In the genomic region with DNA sequence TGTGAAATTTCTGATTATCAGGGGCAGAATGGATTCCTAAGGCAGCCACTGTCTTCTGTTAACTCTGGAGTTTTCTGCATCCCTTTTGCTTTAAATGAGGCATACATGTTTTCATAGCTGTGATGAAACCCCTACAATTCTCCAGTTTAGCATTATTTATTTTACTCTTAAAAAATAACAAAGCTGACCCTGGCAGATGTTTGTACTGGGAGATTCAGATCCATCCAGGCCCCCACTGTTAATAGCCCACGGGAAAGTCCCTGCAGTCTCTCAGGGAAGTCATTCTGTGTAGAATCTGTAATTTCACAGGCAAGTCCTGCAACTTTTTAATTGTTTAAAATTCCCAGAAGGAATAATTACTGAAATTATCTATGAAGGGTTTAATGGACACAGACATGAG, we compare ENCODE assay signal across 11 cellular contexts. TPM values are rescaled to one million over a fixed set of nuclear protein-coding genes. Genes with fewer than 3 reads are reported as not detected.
A peak's percentile ranks its signal among the peaks of the same experiment; 100 is the strongest.
DNase-seq lines count a peak whose midpoint lies in the region; ATAC-seq, FAIRE-seq and TF ChIP-seq lines count a peak whose summit lies in the region.
"Had no signal": no experiment of that assay in that cellular context is flagged by ENCODE, and none has a peak within 500 bp of the region (broad histone marks: within the 10 kb centered on the region; RNA-seq: fewer than 3 reads in every experiment).

No MANE protein-coding gene starts in this region.

- POLR2A ChIA-PET in IMR-90 (lab: Charles Lee; ENCODE audit: unreplicated experiment) = no interaction called here

- H3K18ac ChIP-seq in IMR-90 (ENCODE audit: low read depth, low read length) = peak overlapping the region; percentile 74; the same call in 1 of the 2 replicates

- no TSS peak for BruUV-seq in IMR-90 (replicated peaks; lab: Mats Ljungman, UMichigan)

- peak; percentile 83 for ATAC-seq in IMR-90 (ENCODE audit: low read depth)
- ATAC-seq in lower lobe of right lung = peak in 1 of 2 donors; percentile 29
- ATAC-seq in HG03097 (IDR thresholded peaks at IDR 0.05; ENCODE audit: low FRiP score, unreplicated experiment) = no peak
- no peak for ATAC-seq in HG02973 (IDR thresholded peaks at IDR 0.05; ENCODE audit: unreplicated experiment)
- no peak for ATAC-seq in GM21447 (IDR thresholded peaks at IDR 0.05; ENCODE audit: unreplicated experiment)

- no peak overlapping the region for H3K14ac ChIP-seq in IMR-90 (replicated peaks; ENCODE audit: low read depth, low read length)

- 0 out of 2 replicates have a peak overlapping the region, but pooled peaks have one; percentile 51 for H4K91ac ChIP-seq in IMR-90 (ENCODE audit: insufficient read depth, low read depth, low read length)

- H2BK5ac ChIP-seq in IMR-90 (ENCODE audit: low read depth, low read length, poor library complexity, severe bottlenecking) = peak overlapping the region; percentile 31

- TF ChIP-seq POLR2A in IMR-90 (IDR thresholded peaks at IDR 0.05; ENCODE audit: low read depth, low read length) (no peak), stomach (IDR thresholded peaks at IDR 0.05) (no peak)

- intact Hi-C loops in IMR-90 (cut with micrococcal nuclease) (no loop called here), lower lobe of right lung (cut with DNase I) (no loop called here), stomach (cut with DNase I; ENCODE audit: low total_unique reads) (no loop called here)

- peak; percentile 86 for DNase-seq in IMR-90
- no peak for DNase-seq in lower lobe of right lung
- no peak for DNase-seq in stomach
- DNase-seq in stimulated activated CD4-positive, alpha-beta T cell treated with anti-CD3 and anti-CD28 coated beads, Interleukin-4, amount 100 ng/mL, for 4 hours = no peak
- DNase-seq: Karpas-422, NCI-H446 had no signal

- H3K27me3 ChIP-seq in IMR-90 (ENCODE audit: control insufficient read depth, insufficient read depth, low read length) = no peaks in the 10 kb centered on the region
- H3K27me3 ChIP-seq in lower lobe of right lung (ENCODE audit: low read depth) = no peaks in the 10 kb centered on the region
- no peaks in the 10 kb centered on the region for H3K27me3 ChIP-seq in stomach

- dilution Hi-C loops in IMR-90 (cut with HindIII; ENCODE audit: low sequenced_read_pairs, unreplicated experiment) = no loop called here

- peak overlapping the region; percentile 58 for H3K4me2 ChIP-seq in IMR-90 (ENCODE audit: low read depth, low read length)

- 0 out of 2 replicates have a peak overlapping the region, but pooled peaks have one; percentile 59 for H2BK20ac ChIP-seq in IMR-90 (ENCODE audit: low read depth, low read length)

- in situ Hi-C loops in IMR-90 (cut with MboI; ENCODE audit: low sequenced_read_pairs) = no loop called here

- FAIRE-seq in endometrium (lab: Jason Lieb, UNC) = peak; percentile 90
- FAIRE-seq: bronchial epithelial cell had no signal

- peak overlapping the region; percentile 12; the same call in 1 of the 2 replicates for H2BK120ac ChIP-seq in IMR-90 (ENCODE audit: low read depth, low read length)

- TF ChIP-seq EP300 in stomach (IDR thresholded peaks at IDR 0.05) = no peak

- no peak overlapping the region for H3K4me3 ChIP-seq in IMR-90 (ENCODE audit: insufficient read depth, low read depth, low read length)
- H3K4me3 ChIP-seq in lower lobe of right lung = peak overlapping the region; percentile 54
- peak overlapping the region; percentile 29 to 39 (median 34) for H3K4me3 ChIP-seq in stomach

- H4K8ac ChIP-seq in IMR-90 (ENCODE audit: low read depth in 2 of 2, low read length in 2 of 2) = peak overlapping the region in 1 of 2 experiments; percentile 59; a peak in 1 of 4 replicates

- peak overlapping the region; percentile 64 for H2AFZ ChIP-seq in IMR-90 (replicated peaks; ENCODE audit: low read length, poor library complexity)

- no peak overlapping the region for H3K56ac ChIP-seq in IMR-90 (ENCODE audit: extremely low read depth, insufficient read depth, low read length)

- H3K4ac ChIP-seq in IMR-90 (ENCODE audit: low read depth, low read length) = no peak overlapping the region

- CTCF ChIA-PET in IMR-90 (lab: Yijun Ruan, JAX) = interaction anchor here (0.6 to 1.1 kb wide), 2 partner anchors 13 to 19 kb away, joined by 3 read pairs; no protein-coding TSS in a partner anchor

- no CpG with 5 or more reads among the region's 1 CpG for WGBS in IMR-90 (ENCODE audit: extremely low coverage in 2 of 2, insufficient read length in 1 of 2), 2 experiments
- 35 to 44% (median 40%) methylated on average over 1 of the region's 1 CpG for WGBS in stomach, 5 donors

- H3K27ac ChIP-seq in IMR-90 (ENCODE audit: insufficient read depth, low read length) (peak overlapping the region; percentile 69), lower lobe of right lung (peak overlapping the region; percentile 67), stomach (peak overlapping the region in 4 of 5 donors; percentile 39 to 80 (median 68))

- no peaks in the 10 kb centered on the region for H4K20me1 ChIP-seq in IMR-90 (ENCODE audit: insufficient read depth, low read length)

- no peak for TF ChIP-seq CTCF in IMR-90 (conservative IDR thresholded peaks at IDR 0.05; ENCODE audit: low read depth, low read length)
- TF ChIP-seq CTCF in lower lobe of right lung (IDR thresholded peaks at IDR 0.05) = no peak
- no peak for TF ChIP-seq CTCF in stomach (IDR thresholded peaks at IDR 0.05)

- H3K79me1 ChIP-seq in IMR-90 (ENCODE audit: low read depth in 1 of 2, low read length in 2 of 2) = no peaks in the 10 kb centered on the region

- H3K9ac ChIP-seq in IMR-90 (ENCODE audit: low read depth, low read length) = no peak overlapping the region

- H2AK5ac ChIP-seq in IMR-90 (ENCODE audit: low read depth, low read length) = no peak overlapping the region

- peak overlapping the region; percentile 54; the same call in 1 of the 2 replicates for H3K23ac ChIP-seq in IMR-90 (ENCODE audit: low read depth, low read length)

- 0 out of 2 replicates have a peak, but pooled peaks cover 12% of the 10 kb centered on the region for H3K9me1 ChIP-seq in IMR-90 (ENCODE audit: insufficient read depth, low read length)

- H3K4me1 ChIP-seq in IMR-90 (ENCODE audit: control insufficient read depth, insufficient read depth, low read length) = peaks cover 16% of the 10 kb centered on the region
- H3K4me1 ChIP-seq in lower lobe of right lung = peaks cover 10% of the 10 kb centered on the region
- peaks cover 0 to 30% (median 14%) of the 10 kb centered on the region in 4 donors for H3K4me1 ChIP-seq in stomach

- H3K36me3 ChIP-seq in IMR-90 (ENCODE audit: control insufficient read depth, insufficient read depth, low read length) = no peaks in the 10 kb centered on the region
- H3K36me3 ChIP-seq in lower lobe of right lung = no peaks in the 10 kb centered on the region
- H3K36me3 ChIP-seq in stomach = no peaks in the 10 kb centered on the region

- H2BK15ac ChIP-seq in IMR-90 (ENCODE audit: low read depth, low read length) = 0 out of 3 replicates have a peak overlapping the region, but pooled peaks have one; percentile 23

- 0 out of 2 replicates have a peak overlapping the region, but pooled peaks have one; percentile 25 for H4K5ac ChIP-seq in IMR-90 (ENCODE audit: low read depth, low read length)

- TF ChIP-seq RAD21 in IMR-90 (IDR thresholded peaks at IDR 0.05; ENCODE audit: low read length) = no peak

- no peaks in the 10 kb centered on the region for H3K9me3 ChIP-seq in IMR-90 (ENCODE audit: control insufficient read depth, insufficient read depth, low read length)
- no peaks in the 10 kb centered on the region for H3K9me3 ChIP-seq in lower lobe of right lung
- no peaks in the 10 kb centered on the region for H3K9me3 ChIP-seq in stomach

- no peak overlapping the region for H2AK9ac ChIP-seq in IMR-90 (replicated peaks; ENCODE audit: low read depth, low read length, poor library complexity)

TF ChIP-seq in IMR-90, 13 proteins besides CTCF, POLR2A, EP300 and RAD21:
- TF ChIP-seq CEBPB (IDR thresholded peaks at IDR 0.05; ENCODE audit: low read depth, low read length) = peak; percentile 19; the same call in 1 of the 2 replicates
- TF ChIP-seq, protein P1, sequence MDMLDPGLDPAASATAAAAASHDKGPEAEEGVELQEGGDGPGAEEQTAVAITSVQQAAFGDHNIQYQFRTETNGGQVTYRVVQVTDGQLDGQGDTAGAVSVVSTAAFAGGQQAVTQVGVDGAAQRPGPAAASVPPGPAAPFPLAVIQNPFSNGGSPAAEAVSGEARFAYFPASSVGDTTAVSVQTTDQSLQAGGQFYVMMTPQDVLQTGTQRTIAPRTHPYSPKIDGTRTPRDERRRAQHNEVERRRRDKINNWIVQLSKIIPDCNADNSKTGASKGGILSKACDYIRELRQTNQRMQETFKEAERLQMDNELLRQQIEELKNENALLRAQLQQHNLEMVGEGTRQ (IDR thresholded peaks at IDR 0.05; ENCODE audit: low read depth, low read length) = no peak

RNA-seq across cellular contexts. Expression of gene SULT1C4, which starts 0.3 kb away (rescaled TPM):
- 0.36 and 0.56 TPM in 2 replicates for total RNA-seq in IMR-90 (2012; rRNA removed)
- 0.27 and 0.50 TPM in 2 replicates for polyA plus RNA-seq in IMR-90 (2012; rRNA removed)
- polyA plus RNA-seq in IMR-90 (2012; cell fraction: cytosol; rRNA removed) = 0.26 and 0.49 TPM in 2 replicates
- polyA plus RNA-seq in IMR-90 (2012; cell fraction: nucleus; rRNA removed; ENCODE audit: low replicate concordance) = 0.35 and 1.9 TPM in 2 replicates
- 10.6 TPM for total RNA-seq in lower lobe of right lung
- total RNA-seq in stomach = 10 to 100 TPM in 1 of 5 donors, 1 to 10 TPM in 1, not detected in 3; 2.5 to 20.7 TPM
- polyA plus RNA-seq in stomach = 1 to 10 TPM in 1 of 3 donors, under 1 TPM in 2; 0.62 to 2.0 (median 0.73) TPM
- total RNA-seq: bronchial epithelial cell had no signal
